In genomic region chr11:116701876-116702275, GRCh38 we compare ENCODE assay signal across 21 cellular contexts.
"Had no signal": no experiment of that assay in that cellular context is flagged by ENCODE, and none has a peak within 500 bp of the region (broad histone marks: within the 10 kb centered on the region; RNA-seq: fewer than 3 reads in every experiment).

No MANE protein-coding gene starts in this region.

- H3K4me3 Mint-ChIP-seq: natural killer cell; stimulated activated memory B cell treated with anti-CD40 and anti-IgM and Interleukin-4, amounts not matched to agents 10 μg/mL and 1 μg/mL and 100 μg/mL, for 72 hours; stimulated activated naive CD8-positive, alpha-beta T cell treated with anti-CD3 and anti-CD28 coated beads, Interleukin-15, Interleukin-2, amounts not matched to agents 100 ng/mL and 50 ng/mL, for 24 hours had no signal

- H3K27me3 ChIP-seq: pancreas, right lobe of liver had no signal

- H3K36me3 ChIP-seq: heart left ventricle, left lung, pancreas, right lobe of liver, spleen, tibial artery had no signal

- DNase-seq: central memory CD4-positive, alpha-beta T cell; effector CD4-positive, alpha-beta T cell; heart left ventricle; hippocampal formation; left lung; mesendoderm; mucosa of descending colon; natural killer cell; occipital lobe; stimulated activated CD4-positive, alpha-beta T cell treated with anti-CD3 and anti-CD28 coated beads, Interleukin-15, amount 100 ng/mL, for 24 hours; stimulated activated CD4-positive, alpha-beta T cell treated with anti-CD3 and anti-CD28 coated beads, Interleukin-1b, Interleukin-23, amount 100 ng/mL, for 48 hours; stimulated activated CD4-positive, alpha-beta T cell treated with anti-CD3 and anti-CD28 coated beads, Interleukin-4, amount 100 ng/mL, for 24 hours had no signal

- H3K9me3 ChIP-seq: heart left ventricle, left lung, mucosa of descending colon, pancreas, right lobe of liver, spleen, tibial artery had no signal

- H3K9me3 Mint-ChIP-seq: natural killer cell; stimulated activated memory B cell treated with anti-CD40 and anti-IgM and Interleukin-4, amounts not matched to agents 10 μg/mL and 1 μg/mL and 100 μg/mL, for 72 hours; stimulated activated naive CD8-positive, alpha-beta T cell treated with anti-CD3 and anti-CD28 coated beads, Interleukin-15, Interleukin-2, amounts not matched to agents 100 ng/mL and 50 ng/mL, for 24 hours had no signal

- H3K4me3 ChIP-seq: coronary artery, heart left ventricle, left lung, lung, mucosa of descending colon, pancreas, right lobe of liver, spleen, tibial artery had no signal

- H3K4me1 Mint-ChIP-seq: stimulated activated memory B cell treated with anti-CD40 and anti-IgM and Interleukin-4, amounts not matched to agents 10 μg/mL and 1 μg/mL and 100 μg/mL, for 72 hours had no signal

- H3K4me1 ChIP-seq: heart left ventricle, left lung, pancreas, right lobe of liver, spleen, tibial artery had no signal

- H3K27ac ChIP-seq: coronary artery, heart left ventricle, left lung, pancreas, right lobe of liver, spleen, tibial artery had no signal

- H3K27ac Mint-ChIP-seq: natural killer cell; progenitor cell of endocrine pancreas; stimulated activated memory B cell treated with anti-CD40 and anti-IgM and Interleukin-4, amounts not matched to agents 10 μg/mL and 1 μg/mL and 100 μg/mL, for 72 hours; stimulated activated naive CD8-positive, alpha-beta T cell treated with anti-CD3 and anti-CD28 coated beads, Interleukin-15, Interleukin-2, amounts not matched to agents 100 ng/mL and 50 ng/mL, for 24 hours had no signal

- H3K36me3 Mint-ChIP-seq: natural killer cell; stimulated activated memory B cell treated with anti-CD40 and anti-IgM and Interleukin-4, amounts not matched to agents 10 μg/mL and 1 μg/mL and 100 μg/mL, for 72 hours had no signal

- H3K27me3 Mint-ChIP-seq: stimulated activated naive CD8-positive, alpha-beta T cell treated with anti-CD3 and anti-CD28 coated beads, Interleukin-15, Interleukin-2, amounts not matched to agents 100 ng/mL and 50 ng/mL, for 24 hours had no signal

- ATAC-seq: heart left ventricle, mucosa of descending colon, natural killer cell, pancreas, right lobe of liver had no signal
